ENCODE assay signal across 25 cellular contexts in genomic region chr14:65788876-65789859, GRCh38.
A peak's percentile ranks its signal among the peaks of the same experiment; 100 is the strongest.
DNase-seq lines count a peak whose midpoint lies in the region; ATAC-seq and TF ChIP-seq lines count a peak whose summit lies in the region.
"Had no signal": no experiment of that assay in that cellular context is flagged by ENCODE, and none has a peak within 500 bp of the region (broad histone marks: within the 10 kb centered on the region; RNA-seq: fewer than 3 reads in every experiment).

No MANE protein-coding gene starts in this region.

- H3K27ac ChIP-seq in WERI-Rb-1, result peak overlapping the region; percentile 44
- H3K27ac ChIP-seq in mesendoderm (ENCODE audit: low read depth, low read length), result no peak overlapping the region
- H3K27ac ChIP-seq: skin epidermis, stomach, thyroid gland had no signal

- no peak overlapping the region for H2BK5ac ChIP-seq in mesendoderm (ENCODE audit: low read length)

- H3K4ac ChIP-seq in mesendoderm (ENCODE audit: low read depth, low read length), result peak overlapping the region; percentile 57

- H3K36me3 ChIP-seq in WERI-Rb-1, result no peaks in the 10 kb centered on the region
- H3K36me3 ChIP-seq in mesendoderm (ENCODE audit: control insufficient read depth, insufficient read depth, low read length), result no peaks in the 10 kb centered on the region
- H3K36me3 ChIP-seq: stomach, thyroid gland had no signal

- H3K18ac ChIP-seq in mesendoderm (ENCODE audit: low read length), result no peak overlapping the region

- no peak overlapping the region for H4K8ac ChIP-seq in mesendoderm (ENCODE audit: low read depth, low read length)

- H3K4me3 ChIP-seq in WERI-Rb-1 (ENCODE audit: low read depth, low read length), result no peak overlapping the region
- H3K4me3 ChIP-seq in mesendoderm (ENCODE audit: low read length), result no peak overlapping the region
- H3K4me3 ChIP-seq: skin epidermis, stomach, thyroid gland had no signal

- no peak overlapping the region for H2BK120ac ChIP-seq in mesendoderm (ENCODE audit: low read depth, low read length)

- H3K27me3 ChIP-seq in WERI-Rb-1 (ENCODE audit: insufficient read depth, low read depth, severe bottlenecking) (no peaks in the 10 kb centered on the region), mesendoderm (ENCODE audit: insufficient read depth, low read length, poor library complexity) (no peaks in the 10 kb centered on the region)
- H3K27me3 ChIP-seq: thyroid gland had no signal

- H3K56ac ChIP-seq in mesendoderm (ENCODE audit: low read length), result peak overlapping the region; percentile 26

- peak overlapping the region; percentile 18 for H2AK5ac ChIP-seq in mesendoderm (ENCODE audit: low read length)

- no peaks in the 10 kb centered on the region for H3K9me3 ChIP-seq in WERI-Rb-1 (ENCODE audit: severe bottlenecking)
- H3K9me3 ChIP-seq: stomach, thyroid gland had no signal

- H4K5ac ChIP-seq in mesendoderm (ENCODE audit: low read length), result no peak overlapping the region

- peak; percentile 91 for DNase-seq in DMS 273 (lab: John Stamatoyannopoulos, UW; ENCODE audit: unreplicated experiment)
- peak; percentile 84 for DNase-seq in NCI-H1694 (lab: John Stamatoyannopoulos, UW)
- DNase-seq in WERI-Rb-1, result peak; percentile 72
- peak; percentile 23 for DNase-seq in mesendoderm
- DNase-seq in DMS79 (lab: John Stamatoyannopoulos, UW), result no peak
- DNase-seq: ACHN; activated CD4-positive, alpha-beta T cell treated with anti-CD3 and anti-CD28 coated beads, Interleukin-2, amount 10 ng/mL, durations not matched to agents 24 days and 14 days; activated gamma-delta T cell; activated naive CD8-positive, alpha-beta T cell treated with anti-CD3 and anti-CD28 coated beads, Interleukin-2, amount 10 ng/mL, durations not matched to agents 7 days and 5 days; activated T-cell treated with anti-CD3 and anti-CD28 coated beads, Interleukin-2, amount 50 U/mL, for 24 hours; central memory CD4-positive, alpha-beta T cell; COR-L47; DMS79 treated with DMSO at 0.1 percent for 48 hours; mesenchymal stem cell; NCI-H1048; NCI-H1930; NCI-H2227 treated with DMSO at 0.1 percent for 48 hours; stomach; T-helper 9 cell; thyroid gland had no signal

- H2BK15ac ChIP-seq in mesendoderm (replicated peaks; ENCODE audit: low read depth), result no peak overlapping the region

- no peak overlapping the region for H3K23ac ChIP-seq in mesendoderm (ENCODE audit: low read length)

- no peaks in the 10 kb centered on the region for H3K79me2 ChIP-seq in mesendoderm (ENCODE audit: control insufficient read depth, insufficient read depth, low read length)

- H3K4me2 ChIP-seq in mesendoderm (ENCODE audit: low read length), result no peak overlapping the region

- no peak overlapping the region for H3K9ac ChIP-seq in mesendoderm (ENCODE audit: low read length)

- no peaks in the 10 kb centered on the region for H3K79me1 ChIP-seq in mesendoderm (ENCODE audit: low read length)

- ATAC-seq in HG03571 (IDR thresholded peaks at IDR 0.05; ENCODE audit: unreplicated experiment), result no peak
- no peak for ATAC-seq in HG03196 (IDR thresholded peaks at IDR 0.05; ENCODE audit: unreplicated experiment)
- ATAC-seq: HCT116, left lobe of liver had no signal

- no CpG with 5 or more reads among the region's 22 CpGs for WGBS in mesendoderm (ENCODE audit: extremely low coverage, insufficient coverage, low lambda C conversion rate)

- TF ChIP-seq CTCF in WERI-Rb-1 (IDR thresholded peaks at IDR 0.05; ENCODE audit: low read depth, low read length), result no peak

- peaks cover 6% of the 10 kb centered on the region for H3K4me1 ChIP-seq in mesendoderm (ENCODE audit: control insufficient read depth, low read depth, low read length)
- H3K4me1 ChIP-seq: stomach, thyroid gland had no signal
